Comparison of ENCODE assay signal across 1 cellular context in genomic region chr2:42927334-42928160, GRCh38.
A peak's percentile ranks its signal among the peaks of the same experiment; 100 is the strongest.
TF ChIP-seq lines count a peak whose summit lies in the region.

No MANE protein-coding gene starts in this region.

TF ChIP-seq in HepG2, 621 proteins besides CTCF, POLR2A, EP300 and RAD21 (continued from another document and continues in another):
- TF ChIP-seq ZNF564 (CRISPR knock-in tag; IDR thresholded peaks at IDR 0.05) (no peak), HOXA3 (CRISPR knock-in tag; IDR thresholded peaks at IDR 0.05) (0 out of 2 replicates have a peak, but pooled peaks have one; percentile 11), ZNF646 (CRISPR knock-in tag; IDR thresholded peaks at IDR 0.05) (peak; percentile 44; the same call in 1 of the 2 replicates), ZBTB40 (IDR thresholded peaks at IDR 0.05) (no peak), ZBTB40 (CRISPR knock-in tag; IDR thresholded peaks at IDR 0.05) (0 out of 2 replicates have a peak, but pooled peaks have one; percentile 12), ZFP90 (CRISPR knock-in tag; IDR thresholded peaks at IDR 0.05; ENCODE audit: borderline replicate concordance) (0 out of 2 replicates have a peak, but pooled peaks have one; percentile 18), HOXD1 (CRISPR knock-in tag; IDR thresholded peaks at IDR 0.05) (0 out of 2 replicates have a peak, but pooled peaks have one; percentile 0), ZNF788 (CRISPR knock-in tag; IDR thresholded peaks at IDR 0.05; ENCODE audit: borderline replicate concordance) (peak; percentile 36; the same call in 1 of the 2 replicates), ZNF343 (CRISPR knock-in tag; IDR thresholded peaks at IDR 0.05) (0 out of 2 replicates have a peak, but pooled peaks have one; percentile 39), TOPORS (CRISPR knock-in tag; IDR thresholded peaks at IDR 0.05) (0 out of 2 replicates have a peak, but pooled peaks have one; percentile 51), HOXA5 (CRISPR knock-in tag; IDR thresholded peaks at IDR 0.05) (peak; percentile 61; the same call in 1 of the 2 replicates), MLLT10 (CRISPR knock-in tag; IDR thresholded peaks at IDR 0.05) (no peak), ZNF292 (CRISPR knock-in tag; IDR thresholded peaks at IDR 0.05; ENCODE audit: borderline replicate concordance, low read depth) (no peak), KLF9 (CRISPR knock-in tag; IDR thresholded peaks at IDR 0.05; ENCODE audit: low read depth) (no peak), SOX13 (IDR thresholded peaks at IDR 0.05) (0 out of 2 replicates have a peak, but pooled peaks have one; percentile 26), SOX13 (CRISPR knock-in tag; conservative IDR thresholded peaks at IDR 0.05 in 1 of 2, IDR thresholded peaks at IDR 0.05 in 1 of 2) (no peak), BATF2 (CRISPR knock-in tag; IDR thresholded peaks at IDR 0.05) (no peak), ZMYM3 (CRISPR knock-in tag; IDR thresholded peaks at IDR 0.05) (0 out of 2 replicates have a peak, but pooled peaks have one; percentile 12), ZNF230 (CRISPR knock-in tag; IDR thresholded peaks at IDR 0.05) (0 out of 2 replicates have a peak, but pooled peaks have one; percentile 51), ZNF547 (CRISPR knock-in tag; IDR thresholded peaks at IDR 0.05) (0 out of 2 replicates have a peak, but pooled peaks have one; percentile 21), ZNF260 (CRISPR knock-in tag; IDR thresholded peaks at IDR 0.05; ENCODE audit: borderline replicate concordance, low read depth) (0 out of 2 replicates have a peak, but pooled peaks have one; percentile 40), ETV5 (CRISPR knock-in tag; IDR thresholded peaks at IDR 0.05; ENCODE audit: borderline replicate concordance) (peak; percentile 0; the same call in 1 of the 2 replicates), PBX3 (CRISPR knock-in tag; IDR thresholded peaks at IDR 0.05; ENCODE audit: borderline replicate concordance) (no peak), ZNF556 (CRISPR knock-in tag; IDR thresholded peaks at IDR 0.05; ENCODE audit: borderline replicate concordance) (0 out of 2 replicates have a peak, but pooled peaks have one; percentile 61), PTBP1 (IDR thresholded peaks at IDR 0.05; ENCODE audit: low read depth, low read length, poor library complexity, severe bottlenecking) (peak; percentile 47), ZNF543 (CRISPR knock-in tag; IDR thresholded peaks at IDR 0.05) (peak; percentile 80), HNF4G (IDR thresholded peaks at IDR 0.05; ENCODE audit: borderline replicate concordance, low read depth, low read length) (no peak), HNF4G (CRISPR knock-in tag; IDR thresholded peaks at IDR 0.05; ENCODE audit: borderline replicate concordance, low read depth) (0 out of 2 replicates have a peak, but pooled peaks have one; percentile 14), TSC22D2 (CRISPR knock-in tag; IDR thresholded peaks at IDR 0.05; ENCODE audit: borderline replicate concordance) (no peak), E2F1 (CRISPR knock-in tag; IDR thresholded peaks at IDR 0.05) (0 out of 2 replicates have a peak, but pooled peaks have one; percentile 13)
- TF ChIP-seq, protein P1, sequence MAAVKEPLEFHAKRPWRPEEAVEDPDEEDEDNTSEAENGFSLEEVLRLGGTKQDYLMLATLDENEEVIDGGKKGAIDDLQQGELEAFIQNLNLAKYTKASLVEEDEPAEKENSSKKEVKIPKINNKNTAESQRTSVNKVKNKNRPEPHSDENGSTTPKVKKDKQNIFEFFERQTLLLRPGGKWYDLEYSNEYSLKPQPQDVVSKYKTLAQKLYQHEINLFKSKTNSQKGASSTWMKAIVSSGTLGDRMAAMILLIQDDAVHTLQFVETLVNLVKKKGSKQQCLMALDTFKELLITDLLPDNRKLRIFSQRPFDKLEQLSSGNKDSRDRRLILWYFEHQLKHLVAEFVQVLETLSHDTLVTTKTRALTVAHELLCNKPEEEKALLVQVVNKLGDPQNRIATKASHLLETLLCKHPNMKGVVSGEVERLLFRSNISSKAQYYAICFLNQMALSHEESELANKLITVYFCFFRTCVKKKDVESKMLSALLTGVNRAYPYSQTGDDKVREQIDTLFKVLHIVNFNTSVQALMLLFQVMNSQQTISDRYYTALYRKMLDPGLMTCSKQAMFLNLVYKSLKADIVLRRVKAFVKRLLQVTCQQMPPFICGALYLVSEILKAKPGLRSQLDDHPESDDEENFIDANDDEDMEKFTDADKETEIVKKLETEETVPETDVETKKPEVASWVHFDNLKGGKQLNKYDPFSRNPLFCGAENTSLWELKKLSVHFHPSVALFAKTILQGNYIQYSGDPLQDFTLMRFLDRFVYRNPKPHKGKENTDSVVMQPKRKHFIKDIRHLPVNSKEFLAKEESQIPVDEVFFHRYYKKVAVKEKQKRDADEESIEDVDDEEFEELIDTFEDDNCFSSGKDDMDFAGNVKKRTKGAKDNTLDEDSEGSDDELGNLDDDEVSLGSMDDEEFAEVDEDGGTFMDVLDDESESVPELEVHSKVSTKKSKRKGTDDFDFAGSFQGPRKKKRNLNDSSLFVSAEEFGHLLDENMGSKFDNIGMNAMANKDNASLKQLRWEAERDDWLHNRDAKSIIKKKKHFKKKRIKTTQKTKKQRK (IDR thresholded peaks at IDR 0.05; ENCODE audit: low read length): no peak
- TF ChIP-seq, protein P2, sequence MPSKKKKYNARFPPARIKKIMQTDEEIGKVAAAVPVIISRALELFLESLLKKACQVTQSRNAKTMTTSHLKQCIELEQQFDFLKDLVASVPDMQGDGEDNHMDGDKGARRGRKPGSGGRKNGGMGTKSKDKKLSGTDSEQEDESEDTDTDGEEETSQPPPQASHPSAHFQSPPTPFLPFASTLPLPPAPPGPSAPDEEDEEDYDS (CRISPR knock-in tag; IDR thresholded peaks at IDR 0.05): peak; percentile 15; the same call in 1 of the 2 replicates
- TF ChIP-seq, protein P3, sequence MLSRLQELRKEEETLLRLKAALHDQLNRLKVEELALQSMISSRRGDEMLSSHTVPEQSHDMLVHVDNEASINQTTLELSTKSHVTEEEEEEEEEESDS (CRISPR knock-in tag; IDR thresholded peaks at IDR 0.05; ENCODE audit: borderline replicate concordance): no peak
